2 cellular contexts compared by ENCODE assay signal in genomic region chr2:64175419-64176197, GRCh38.
TF ChIP-seq lines count a peak whose summit lies in the region.

No MANE protein-coding gene starts in this region.

TF ChIP-seq in GM23338, 12 proteins besides CTCF, POLR2A, EP300 and RAD21 (continued from another document):
- TF ChIP-seq ZNF462 (CRISPR knock-in tag; IDR thresholded peaks at IDR 0.05) (no peak), NANOG (IDR thresholded peaks at IDR 0.05; ENCODE audit: borderline replicate concordance) (no peak), ETS1 (IDR thresholded peaks at IDR 0.05) (no peak), EZH2phosphoT487 (IDR thresholded peaks at IDR 0.05; ENCODE audit: unreplicated experiment) (no peak), REST (IDR thresholded peaks at IDR 0.05; ENCODE audit: unreplicated experiment) (no peak), STAT1 (IDR thresholded peaks at IDR 0.05; ENCODE audit: unreplicated experiment) (no peak), POLR2AphosphoS5 (IDR thresholded peaks at IDR 0.05; ENCODE audit: low read depth) (no peak)

TF ChIP-seq in WTC11, 78 proteins besides CTCF, POLR2A, EP300 and RAD21:
- TF ChIP-seq HMGXB4 (CRISPR knock-in tag; IDR thresholded peaks at IDR 0.05) (no peak), ATF1 (CRISPR knock-in tag; IDR thresholded peaks at IDR 0.05) (no peak), IRF2 (CRISPR knock-in tag; IDR thresholded peaks at IDR 0.05; ENCODE audit: borderline replicate concordance, low read depth) (no peak), SOX15 (CRISPR knock-in tag; IDR thresholded peaks at IDR 0.05) (no peak), FOXJ3 (CRISPR knock-in tag; IDR thresholded peaks at IDR 0.05; ENCODE audit: borderline replicate concordance) (no peak), JAZF1 (CRISPR knock-in tag; IDR thresholded peaks at IDR 0.05) (no peak), ZMAT4 (CRISPR knock-in tag; IDR thresholded peaks at IDR 0.05) (no peak), PREB (CRISPR knock-in tag; IDR thresholded peaks at IDR 0.05; ENCODE audit: borderline replicate concordance) (no peak), E2F4 (CRISPR knock-in tag; IDR thresholded peaks at IDR 0.05; ENCODE audit: borderline replicate concordance, low read depth) (no peak)
TF ChIP-seq in WTC11: peak in this region for 0.
